In the genomic region with DNA sequence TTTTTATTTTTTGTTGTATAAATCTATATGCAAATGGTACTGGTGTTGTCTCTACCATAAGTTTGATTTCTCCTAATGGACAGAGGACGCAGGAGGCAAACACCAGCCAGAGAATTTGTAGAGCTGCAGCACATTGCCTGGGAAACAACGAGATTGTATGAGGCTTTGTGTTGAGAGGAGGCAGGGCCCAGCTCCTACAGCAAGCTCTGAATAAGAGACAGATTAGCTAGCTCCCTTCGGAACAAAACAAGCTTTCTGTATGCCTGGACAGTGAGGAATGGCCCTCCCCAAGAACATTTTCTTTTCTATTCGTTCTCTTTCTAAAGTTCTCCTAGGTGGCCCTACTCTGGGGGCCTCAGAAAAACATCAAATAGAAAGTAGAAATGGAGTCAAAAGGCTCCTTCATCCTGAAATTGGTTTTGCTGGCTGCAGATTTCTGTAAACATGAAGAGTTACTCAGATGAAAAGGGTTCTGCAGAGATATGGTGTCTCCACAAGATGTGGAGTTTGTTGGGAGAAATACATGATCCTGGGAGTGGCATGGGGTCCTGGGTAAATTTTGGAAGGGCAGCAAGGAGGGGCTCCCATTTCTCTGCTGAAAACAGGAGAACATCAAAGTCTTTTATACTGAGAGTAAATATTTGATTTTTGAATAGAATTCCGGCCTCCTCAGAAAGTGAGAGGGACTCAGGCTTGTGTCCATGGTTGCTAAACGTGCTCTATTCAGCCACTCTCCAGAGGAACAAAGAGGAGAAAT, we compare ENCODE assay signal across 29 cellular contexts. TPM values are rescaled to one million over a fixed set of nuclear protein-coding genes. Genes with fewer than 3 reads are reported as not detected.
DNase-seq lines count a peak whose midpoint lies in the region; ATAC-seq and TF ChIP-seq lines count a peak whose summit lies in the region.
"Had no signal": no experiment of that assay in that cellular context is flagged by ENCODE, and none has a peak within 500 bp of the region (broad histone marks: within the 10 kb centered on the region; RNA-seq: fewer than 3 reads in every experiment).

No MANE protein-coding gene starts in this region.

- DNase-seq in C1 segment of cervical spinal cord (lab: John Stamatoyannopoulos, UW): peak in 9 of 14 donors; percentile 16 to 71 (median 56)
- DNase-seq in hippocampal formation (lab: John Stamatoyannopoulos, UW): peak; percentile 61 to 93
- DNase-seq in osteoblast (ENCODE audit: insufficient read length, low spot score, missing footprints): no peak
- DNase-seq in HCEC 1CT: no peak
- DNase-seq in germinal center (ENCODE audit: low spot score): no peak
- no peak for DNase-seq in NCI-H2107 treated with DMSO at 0.1 percent for 48 hours (lab: John Stamatoyannopoulos, UW; ENCODE audit: unreplicated experiment)
- DNase-seq in RKO (ENCODE audit: low spot score): no peak
- DNase-seq: activated CD4-positive, alpha-beta T cell treated with anti-CD3 and anti-CD28 coated beads, Interleukin-2, amount 50 U/mL, for 4 hours; activated gamma-delta T cell; amniotic stem cell; CD4-positive, alpha-beta memory T cell; central memory CD4-positive, alpha-beta T cell; effector memory CD4-positive, alpha-beta T cell; GF-D8; NCI-H187 treated with DMSO at 0.1 percent for 48 hours; NCI-H226; NCI-H82; nephron progenitor cell; PC-9; stimulated activated CD8-positive, alpha-beta memory T cell treated with anti-CD3 and anti-CD28 coated beads, Interleukin-4, amount 100 ng/mL, for 48 hours; T-helper 2 cell had no signal

- H4K20me1 ChIP-seq in osteoblast (ENCODE audit: insufficient read depth, low read length): no peaks in the 10 kb centered on the region

- H3K4me3 Mint-ChIP-seq in activated T-helper 17 cell treated with anti-CD3 and anti-CD28 coated beads, Interleukin-2, amount 50 U/mL, for 72 hours: no peak overlapping the region
- H3K4me3 Mint-ChIP-seq: CD4-positive, alpha-beta memory T cell; nephron progenitor cell had no signal

- TF ChIP-seq CTCF in osteoblast (IDR thresholded peaks at IDR 0.05; ENCODE audit: extremely low read depth, low read depth, low read length): no peak

- peaks cover 5% of the 10 kb centered on the region for H3K4me1 ChIP-seq in osteoblast (ENCODE audit: insufficient read depth, low read length)
- H3K4me1 ChIP-seq: esophagus muscularis mucosa, right atrium auricular region, SJSA1 had no signal

- no peak overlapping the region for H3K4me3 ChIP-seq in osteoblast (ENCODE audit: insufficient read depth, low read length)
- H3K4me3 ChIP-seq: esophagus muscularis mucosa, K562, PC-9, right atrium auricular region, SJSA1, thoracic aorta had no signal

- H3K27me3 ChIP-seq in osteoblast (ENCODE audit: insufficient read depth, low read length): no peaks in the 10 kb centered on the region
- H3K27me3 ChIP-seq: esophagus muscularis mucosa, right atrium auricular region, SJSA1 had no signal

- peak overlapping the region; percentile 19 for H3K27ac Mint-ChIP-seq in activated T-helper 17 cell treated with anti-CD3 and anti-CD28 coated beads, Interleukin-2, amount 50 U/mL, for 72 hours
- H3K27ac Mint-ChIP-seq: nephron progenitor cell had no signal

- peaks cover 3% of the 10 kb centered on the region for H3K27me3 Mint-ChIP-seq in activated T-helper 17 cell treated with anti-CD3 and anti-CD28 coated beads, Interleukin-2, amount 50 U/mL, for 72 hours

- no peaks in the 10 kb centered on the region for H3K9me3 ChIP-seq in osteoblast (ENCODE audit: low read depth, low read length)
- H3K9me3 ChIP-seq: esophagus muscularis mucosa, right atrium auricular region, SJSA1, thoracic aorta had no signal

- H3K27ac ChIP-seq in osteoblast (ENCODE audit: low read depth, low read length): no peak overlapping the region
- H3K27ac ChIP-seq: esophagus muscularis mucosa, PC-9, right atrium auricular region, SJSA1, thoracic aorta, VCaP had no signal

- no peaks in the 10 kb centered on the region for H3K36me3 ChIP-seq in osteoblast (ENCODE audit: insufficient read depth, low read length)
- H3K36me3 ChIP-seq: esophagus muscularis mucosa, right atrium auricular region, SJSA1, thoracic aorta had no signal

- no peak overlapping the region for H3K4me2 ChIP-seq in osteoblast (ENCODE audit: insufficient read depth, low read length)
- H3K4me2 ChIP-seq: PC-9 had no signal

- no peaks in the 10 kb centered on the region for H3K36me3 Mint-ChIP-seq in activated T-helper 17 cell treated with anti-CD3 and anti-CD28 coated beads, Interleukin-2, amount 50 U/mL, for 72 hours (ENCODE audit: low read depth)
- H3K36me3 Mint-ChIP-seq: CD4-positive, alpha-beta memory T cell had no signal

- no peaks in the 10 kb centered on the region for H3K4me1 Mint-ChIP-seq in activated T-helper 17 cell treated with anti-CD3 and anti-CD28 coated beads, Interleukin-2, amount 50 U/mL, for 72 hours

- H3K79me2 ChIP-seq in osteoblast (ENCODE audit: insufficient read depth, low read length): no peaks in the 10 kb centered on the region

- H3K9me3 Mint-ChIP-seq in activated T-helper 17 cell treated with anti-CD3 and anti-CD28 coated beads, Interleukin-2, amount 50 U/mL, for 72 hours: no peaks in the 10 kb centered on the region
- H3K9me3 Mint-ChIP-seq: CD4-positive, alpha-beta memory T cell had no signal

- H2AFZ ChIP-seq in osteoblast (ENCODE audit: low read length): peak overlapping the region; percentile 9
- H2AFZ ChIP-seq: PC-9 had no signal

- no peak for ATAC-seq in activated T-helper 17 cell treated with anti-CD3 and anti-CD28 coated beads, Interleukin-2, amount 50 U/mL, for 72 hours (replicated peaks)
- ATAC-seq: K562 had no signal

RNA-seq across cellular contexts. Expression of gene HEPACAM, which starts 6.8 kb away (rescaled TPM):
- not detected for total RNA-seq in activated T-helper 17 cell treated with anti-CD3 and anti-CD28 coated beads, Interleukin-2, amount 50 U/mL, for 72 hours
- under 0.01 TPM in 1 of 2 replicates, not detected in the other for total RNA-seq in osteoblast
- total RNA-seq: CD4-positive, alpha-beta memory T cell; glomerular endothelial cell; K562; PC-9; SJSA1 had no signal

RNA-seq across cellular contexts. Expression of gene CCDC15, which starts 11.4 kb away (rescaled TPM):
- total RNA-seq in activated T-helper 17 cell treated with anti-CD3 and anti-CD28 coated beads, Interleukin-2, amount 50 U/mL, for 72 hours: 1 to 10 TPM; 5.5 to 8.7 TPM
- total RNA-seq in osteoblast: 2.1 and 2.2 TPM in 2 replicates

RNA-seq across cellular contexts. Expression of gene HEPN1, which starts 23.6 kb away (rescaled TPM):
- not detected for total RNA-seq in activated T-helper 17 cell treated with anti-CD3 and anti-CD28 coated beads, Interleukin-2, amount 50 U/mL, for 72 hours
- under 0.01 TPM in 1 of 2 replicates, not detected in the other for total RNA-seq in osteoblast
- total RNA-seq: CD4-positive, alpha-beta memory T cell; esophagus muscularis mucosa; K562; PC-9; right atrium auricular region; SJSA1 had no signal

RNA-seq across cellular contexts. Expression of gene ROBO4, which starts 45.0 kb away (rescaled TPM):
- total RNA-seq in activated T-helper 17 cell treated with anti-CD3 and anti-CD28 coated beads, Interleukin-2, amount 50 U/mL, for 72 hours: not detected
- 0.36 and 0.59 TPM in 2 replicates for total RNA-seq in osteoblast
- total RNA-seq: CD4-positive, alpha-beta memory T cell; K562; PC-9 had no signal

Comparison
In these comparisons a context has a peak if more than half of its experiments do, and no peak if none do; other contexts are left out.
1. DNase-seq: peak in C1 segment of cervical spinal cord (9 of 14) and hippocampal formation (2 of 2); none in osteoblast (single experiment), HCEC 1CT (single experiment), germinal center (single experiment), NCI-H2107 treated with DMSO at 0.1 percent for 48 hours (single experiment) and RKO (single experiment).